Comparison of ENCODE assay signal across 1 cellular context in genomic region chr4:991451-992296, GRCh38.
TF ChIP-seq lines count a peak whose summit lies in the region.

No MANE protein-coding gene starts in this region.

TF ChIP-seq in HCT116, 20 proteins besides CTCF, POLR2A, EP300 and RAD21:
- no peak for TF ChIP-seq CEBPB (IDR thresholded peaks at IDR 0.05; ENCODE audit: low read depth)
- TF ChIP-seq EGR1 (IDR thresholded peaks at IDR 0.05; ENCODE audit: low read depth) = no peak
- no peak for TF ChIP-seq ATF3 (IDR thresholded peaks at IDR 0.05)
- TF ChIP-seq YY1 (IDR thresholded peaks at IDR 0.05; ENCODE audit: extremely low read depth, insufficient replicate concordance, low read depth, low read length) = no peak
- TF ChIP-seq ZBTB33 (IDR thresholded peaks at IDR 0.05; ENCODE audit: extremely low read depth, insufficient replicate concordance, low read length) = no peak
- TF ChIP-seq ZNF274 (IDR thresholded peaks at IDR 0.05; ENCODE audit: low read depth, low read length) = no peak
- TF ChIP-seq SRF (IDR thresholded peaks at IDR 0.05; ENCODE audit: low read depth) = no peak
- no peak for TF ChIP-seq ZFX (IDR thresholded peaks at IDR 0.05)
- TF ChIP-seq SP1 (IDR thresholded peaks at IDR 0.05; ENCODE audit: low read depth) = no peak
